Comparison of ENCODE assay signal across 4 cellular contexts in the genomic region with DNA sequence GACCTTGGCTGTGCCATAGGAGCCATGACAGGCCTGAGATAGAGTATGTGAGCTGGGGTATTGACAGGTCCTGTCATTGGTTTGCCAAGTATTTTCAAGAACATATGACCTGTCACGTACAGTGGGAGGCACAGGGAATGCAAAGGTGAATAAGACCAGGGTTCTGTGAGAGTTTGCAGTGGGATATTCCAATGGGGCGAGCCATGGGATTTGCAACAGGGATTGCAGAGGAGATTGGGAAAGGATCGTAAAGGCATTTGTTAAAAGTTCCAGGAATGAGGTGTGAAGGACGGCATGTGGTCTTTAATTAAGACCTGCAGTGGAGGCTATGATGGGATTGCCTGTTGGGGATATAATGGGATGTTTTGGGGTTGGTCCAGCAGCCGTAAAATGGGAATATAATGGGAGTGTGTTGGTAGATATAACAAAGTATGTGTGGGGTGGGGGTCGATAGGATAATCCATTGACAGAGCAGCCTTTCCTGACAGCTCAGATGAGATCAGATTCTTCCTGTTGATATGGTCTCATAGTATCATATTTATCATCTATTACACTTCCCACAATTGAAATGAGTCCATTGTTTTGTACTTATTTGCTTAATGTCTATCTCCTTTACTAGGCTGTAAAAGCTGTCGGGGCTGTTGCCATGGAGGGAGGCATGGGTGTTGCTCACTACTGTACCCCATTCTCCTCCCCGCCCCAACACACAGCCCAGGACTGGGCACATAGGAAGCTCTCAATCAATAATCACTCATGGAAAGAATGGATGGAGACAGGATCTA.
TF ChIP-seq lines count a peak whose summit lies in the region.

No MANE protein-coding gene starts in this region.

TF ChIP-seq in SK-N-SH treated with all-trans-retinoic acid at 6 μM for 48 hours, 23 proteins besides CTCF, POLR2A, EP300 and RAD21:
- no peak for TF ChIP-seq PPARA (CRISPR knock-in tag; IDR thresholded peaks at IDR 0.05; ENCODE audit: borderline replicate concordance)
- TF ChIP-seq, protein P1, sequence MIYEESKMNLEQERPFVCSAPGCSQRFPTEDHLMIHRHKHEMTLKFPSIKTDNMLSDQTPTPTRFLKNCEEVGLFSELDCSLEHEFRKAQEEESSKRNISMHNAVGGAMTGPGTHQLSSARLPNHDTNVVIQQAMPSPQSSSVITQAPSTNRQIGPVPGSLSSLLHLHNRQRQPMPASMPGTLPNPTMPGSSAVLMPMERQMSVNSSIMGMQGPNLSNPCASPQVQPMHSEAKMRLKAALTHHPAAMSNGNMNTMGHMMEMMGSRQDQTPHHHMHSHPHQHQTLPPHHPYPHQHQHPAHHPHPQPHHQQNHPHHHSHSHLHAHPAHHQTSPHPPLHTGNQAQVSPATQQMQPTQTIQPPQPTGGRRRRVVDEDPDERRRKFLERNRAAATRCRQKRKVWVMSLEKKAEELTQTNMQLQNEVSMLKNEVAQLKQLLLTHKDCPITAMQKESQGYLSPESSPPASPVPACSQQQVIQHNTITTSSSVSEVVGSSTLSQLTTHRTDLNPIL (CRISPR knock-in tag; IDR thresholded peaks at IDR 0.05; ENCODE audit: low read depth): no peak
- TF ChIP-seq, protein P2, sequence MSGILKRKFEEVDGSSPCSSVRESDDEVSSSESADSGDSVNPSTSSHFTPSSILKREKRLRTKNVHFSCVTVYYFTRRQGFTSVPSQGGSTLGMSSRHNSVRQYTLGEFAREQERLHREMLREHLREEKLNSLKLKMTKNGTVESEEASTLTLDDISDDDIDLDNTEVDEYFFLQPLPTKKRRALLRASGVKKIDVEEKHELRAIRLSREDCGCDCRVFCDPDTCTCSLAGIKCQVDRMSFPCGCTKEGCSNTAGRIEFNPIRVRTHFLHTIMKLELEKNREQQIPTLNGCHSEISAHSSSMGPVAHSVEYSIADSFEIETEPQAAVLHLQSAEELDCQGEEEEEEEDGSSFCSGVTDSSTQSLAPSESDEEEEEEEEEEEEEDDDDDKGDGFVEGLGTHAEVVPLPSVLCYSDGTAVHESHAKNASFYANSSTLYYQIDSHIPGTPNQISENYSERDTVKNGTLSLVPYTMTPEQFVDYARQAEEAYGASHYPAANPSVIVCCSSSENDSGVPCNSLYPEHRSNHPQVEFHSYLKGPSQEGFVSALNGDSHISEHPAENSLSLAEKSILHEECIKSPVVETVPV (CRISPR knock-in tag; IDR thresholded peaks at IDR 0.05): no peak
- TF ChIP-seq RARB (CRISPR knock-in tag; IDR thresholded peaks at IDR 0.05): no peak
- TF ChIP-seq TOX (CRISPR knock-in tag; IDR thresholded peaks at IDR 0.05; ENCODE audit: borderline replicate concordance): no peak
- no peak for TF ChIP-seq SNAI2 (CRISPR knock-in tag; IDR thresholded peaks at IDR 0.05)
- no peak for TF ChIP-seq BACH2 (CRISPR knock-in tag; IDR thresholded peaks at IDR 0.05; ENCODE audit: borderline replicate concordance)
- TF ChIP-seq ZNF70 (CRISPR knock-in tag; IDR thresholded peaks at IDR 0.05): no peak
- no peak for TF ChIP-seq ISL1 (CRISPR knock-in tag; IDR thresholded peaks at IDR 0.05)
- no peak for TF ChIP-seq GLIS3 (CRISPR knock-in tag; IDR thresholded peaks at IDR 0.05)
- no peak for TF ChIP-seq ESRRG (CRISPR knock-in tag; IDR thresholded peaks at IDR 0.05)

TF ChIP-seq in SK-N-SH, 30 proteins besides CTCF, POLR2A, EP300 and RAD21:
- no peak for TF ChIP-seq TCF12 (IDR thresholded peaks at IDR 0.05)
- TF ChIP-seq SMC3 (IDR thresholded peaks at IDR 0.05; ENCODE audit: low read depth, low read length): no peak
- no peak for TF ChIP-seq GATA2 (CRISPR knock-in tag; IDR thresholded peaks at IDR 0.05)
- no peak for TF ChIP-seq POLR2AphosphoS5 (IDR thresholded peaks at IDR 0.05; ENCODE audit: low read depth, low read length)
- no peak for TF ChIP-seq CHD2 (IDR thresholded peaks at IDR 0.05; ENCODE audit: low read length, partially characterized antibody)
- no peak for TF ChIP-seq FOXJ3 (CRISPR knock-in tag; IDR thresholded peaks at IDR 0.05)
- TF ChIP-seq GABPA (IDR thresholded peaks at IDR 0.05; ENCODE audit: low read depth): no peak
- no peak for TF ChIP-seq RXRA (IDR thresholded peaks at IDR 0.05; ENCODE audit: borderline replicate concordance, low read depth)
- TF ChIP-seq, protein P3, sequence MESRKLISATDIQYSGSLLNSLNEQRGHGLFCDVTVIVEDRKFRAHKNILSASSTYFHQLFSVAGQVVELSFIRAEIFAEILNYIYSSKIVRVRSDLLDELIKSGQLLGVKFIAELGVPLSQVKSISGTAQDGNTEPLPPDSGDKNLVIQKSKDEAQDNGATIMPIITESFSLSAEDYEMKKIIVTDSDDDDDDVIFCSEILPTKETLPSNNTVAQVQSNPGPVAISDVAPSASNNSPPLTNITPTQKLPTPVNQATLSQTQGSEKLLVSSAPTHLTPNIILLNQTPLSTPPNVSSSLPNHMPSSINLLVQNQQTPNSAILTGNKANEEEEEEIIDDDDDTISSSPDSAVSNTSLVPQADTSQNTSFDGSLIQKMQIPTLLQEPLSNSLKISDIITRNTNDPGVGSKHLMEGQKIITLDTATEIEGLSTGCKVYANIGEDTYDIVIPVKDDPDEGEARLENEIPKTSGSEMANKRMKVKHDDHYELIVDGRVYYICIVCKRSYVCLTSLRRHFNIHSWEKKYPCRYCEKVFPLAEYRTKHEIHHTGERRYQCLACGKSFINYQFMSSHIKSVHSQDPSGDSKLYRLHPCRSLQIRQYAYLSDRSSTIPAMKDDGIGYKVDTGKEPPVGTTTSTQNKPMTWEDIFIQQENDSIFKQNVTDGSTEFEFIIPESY (IDR thresholded peaks at IDR 0.05; ENCODE audit: borderline replicate concordance, low read depth): no peak

TF ChIP-seq in IMR-90, 13 proteins besides CTCF, POLR2A, EP300 and RAD21:
- no peak for TF ChIP-seq CEBPB (IDR thresholded peaks at IDR 0.05; ENCODE audit: low read depth, low read length)
- no peak for TF ChIP-seq FOS (IDR thresholded peaks at IDR 0.05; ENCODE audit: low read depth, low read length)
- TF ChIP-seq, protein P4, sequence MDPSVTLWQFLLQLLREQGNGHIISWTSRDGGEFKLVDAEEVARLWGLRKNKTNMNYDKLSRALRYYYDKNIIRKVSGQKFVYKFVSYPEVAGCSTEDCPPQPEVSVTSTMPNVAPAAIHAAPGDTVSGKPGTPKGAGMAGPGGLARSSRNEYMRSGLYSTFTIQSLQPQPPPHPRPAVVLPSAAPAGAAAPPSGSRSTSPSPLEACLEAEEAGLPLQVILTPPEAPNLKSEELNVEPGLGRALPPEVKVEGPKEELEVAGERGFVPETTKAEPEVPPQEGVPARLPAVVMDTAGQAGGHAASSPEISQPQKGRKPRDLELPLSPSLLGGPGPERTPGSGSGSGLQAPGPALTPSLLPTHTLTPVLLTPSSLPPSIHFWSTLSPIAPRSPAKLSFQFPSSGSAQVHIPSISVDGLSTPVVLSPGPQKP (IDR thresholded peaks at IDR 0.05; ENCODE audit: borderline replicate concordance, low read depth, low read length): no peak
- TF ChIP-seq, protein P5, sequence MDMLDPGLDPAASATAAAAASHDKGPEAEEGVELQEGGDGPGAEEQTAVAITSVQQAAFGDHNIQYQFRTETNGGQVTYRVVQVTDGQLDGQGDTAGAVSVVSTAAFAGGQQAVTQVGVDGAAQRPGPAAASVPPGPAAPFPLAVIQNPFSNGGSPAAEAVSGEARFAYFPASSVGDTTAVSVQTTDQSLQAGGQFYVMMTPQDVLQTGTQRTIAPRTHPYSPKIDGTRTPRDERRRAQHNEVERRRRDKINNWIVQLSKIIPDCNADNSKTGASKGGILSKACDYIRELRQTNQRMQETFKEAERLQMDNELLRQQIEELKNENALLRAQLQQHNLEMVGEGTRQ (IDR thresholded peaks at IDR 0.05; ENCODE audit: low read depth, low read length): no peak
- TF ChIP-seq RCOR1 (IDR thresholded peaks at IDR 0.05; ENCODE audit: insufficient replicate concordance, low read length): no peak
- no peak for TF ChIP-seq RFX5 (IDR thresholded peaks at IDR 0.05; ENCODE audit: low read depth, low read length)
- no peak for TF ChIP-seq NFE2L2 (IDR thresholded peaks at IDR 0.05; ENCODE audit: low read depth, low read length)
- TF ChIP-seq MAZ (IDR thresholded peaks at IDR 0.05; ENCODE audit: borderline replicate concordance, low read depth, low read length): no peak
- TF ChIP-seq CHD1 (IDR thresholded peaks at IDR 0.05; ENCODE audit: low read depth, low read length): no peak
- no peak for TF ChIP-seq SMC3 (IDR thresholded peaks at IDR 0.05; ENCODE audit: low read depth, low read length)
- no peak for TF ChIP-seq BHLHE40 (IDR thresholded peaks at IDR 0.05; ENCODE audit: low read depth, low read length)
- TF ChIP-seq MAFK (IDR thresholded peaks at IDR 0.05; ENCODE audit: low read depth, low read length): no peak
- TF ChIP-seq MXI1 (IDR thresholded peaks at IDR 0.05; ENCODE audit: borderline replicate concordance, low read depth, low read length): no peak

TF ChIP-seq in GM12878, 131 proteins besides CTCF, POLR2A, EP300 and RAD21:
- TF ChIP-seq NFYA (IDR thresholded peaks at IDR 0.05; ENCODE audit: borderline replicate concordance, low read depth, low read length) (no peak), JUNB (IDR thresholded peaks at IDR 0.05) (no peak), NR2C1 (IDR thresholded peaks at IDR 0.05) (no peak), POLR2AphosphoS5 (IDR thresholded peaks at IDR 0.05; ENCODE audit: low read length) (no peak), RBBP5 (conservative IDR thresholded peaks at IDR 0.05) (no peak), SIX5 (IDR thresholded peaks at IDR 0.05; ENCODE audit: low read depth, low read length, severe bottlenecking) (no peak), MEF2A (IDR thresholded peaks at IDR 0.05; ENCODE audit: insufficient read depth, low read depth, low read length) (no peak), IRF4 (IDR thresholded peaks at IDR 0.05; ENCODE audit: low read depth, low read length) (no peak), NFIC (IDR thresholded peaks at IDR 0.05; ENCODE audit: low read depth, low read length) (no peak), MTA2 (IDR thresholded peaks at IDR 0.05; ENCODE audit: low read depth) (no peak), RFX5 (IDR thresholded peaks at IDR 0.05; ENCODE audit: low read depth, low read length) (no peak), CHD2 (IDR thresholded peaks at IDR 0.05; ENCODE audit: borderline replicate concordance, low read depth, low read length) (no peak), SP1 (IDR thresholded peaks at IDR 0.05; ENCODE audit: low read depth, low read length) (no peak), ZNF384 (IDR thresholded peaks at IDR 0.05; ENCODE audit: borderline replicate concordance, low read depth, low read length) (no peak), RUNX3 (IDR thresholded peaks at IDR 0.05; ENCODE audit: low read length) (no peak), MYB (IDR thresholded peaks at IDR 0.05; ENCODE audit: borderline replicate concordance, low read depth, low read length) (no peak), EZH2 (IDR thresholded peaks at IDR 0.05; ENCODE audit: borderline replicate concordance, control insufficient read depth, low read depth, low read length) (no peak)
- TF ChIP-seq, protein P6, sequence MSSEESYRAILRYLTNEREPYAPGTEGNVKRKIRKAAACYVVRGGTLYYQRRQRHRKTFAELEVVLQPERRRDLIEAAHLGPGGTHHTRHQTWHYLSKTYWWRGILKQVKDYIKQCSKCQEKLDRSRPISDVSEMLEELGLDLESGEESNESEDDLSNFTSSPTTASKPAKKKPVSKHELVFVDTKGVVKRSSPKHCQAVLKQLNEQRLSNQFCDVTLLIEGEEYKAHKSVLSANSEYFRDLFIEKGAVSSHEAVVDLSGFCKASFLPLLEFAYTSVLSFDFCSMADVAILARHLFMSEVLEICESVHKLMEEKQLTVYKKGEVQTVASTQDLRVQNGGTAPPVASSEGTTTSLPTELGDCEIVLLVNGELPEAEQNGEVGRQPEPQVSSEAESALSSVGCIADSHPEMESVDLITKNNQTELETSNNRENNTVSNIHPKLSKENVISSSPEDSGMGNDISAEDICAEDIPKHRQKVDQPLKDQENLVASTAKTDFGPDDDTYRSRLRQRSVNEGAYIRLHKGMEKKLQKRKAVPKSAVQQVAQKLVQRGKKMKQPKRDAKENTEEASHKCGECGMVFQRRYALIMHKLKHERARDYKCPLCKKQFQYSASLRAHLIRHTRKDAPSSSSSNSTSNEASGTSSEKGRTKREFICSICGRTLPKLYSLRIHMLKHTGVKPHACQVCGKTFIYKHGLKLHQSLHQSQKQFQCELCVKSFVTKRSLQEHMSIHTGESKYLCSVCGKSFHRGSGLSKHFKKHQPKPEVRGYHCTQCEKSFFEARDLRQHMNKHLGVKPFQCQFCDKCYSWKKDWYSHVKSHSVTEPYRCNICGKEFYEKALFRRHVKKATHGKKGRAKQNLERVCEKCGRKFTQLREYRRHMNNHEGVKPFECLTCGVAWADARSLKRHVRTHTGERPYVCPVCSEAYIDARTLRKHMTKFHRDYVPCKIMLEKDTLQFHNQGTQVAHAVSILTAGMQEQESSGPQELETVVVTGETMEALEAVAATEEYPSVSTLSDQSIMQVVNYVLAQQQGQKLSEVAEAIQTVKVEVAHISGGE (CRISPR knock-in tag; IDR thresholded peaks at IDR 0.05): no peak
